In the genomic region with DNA sequence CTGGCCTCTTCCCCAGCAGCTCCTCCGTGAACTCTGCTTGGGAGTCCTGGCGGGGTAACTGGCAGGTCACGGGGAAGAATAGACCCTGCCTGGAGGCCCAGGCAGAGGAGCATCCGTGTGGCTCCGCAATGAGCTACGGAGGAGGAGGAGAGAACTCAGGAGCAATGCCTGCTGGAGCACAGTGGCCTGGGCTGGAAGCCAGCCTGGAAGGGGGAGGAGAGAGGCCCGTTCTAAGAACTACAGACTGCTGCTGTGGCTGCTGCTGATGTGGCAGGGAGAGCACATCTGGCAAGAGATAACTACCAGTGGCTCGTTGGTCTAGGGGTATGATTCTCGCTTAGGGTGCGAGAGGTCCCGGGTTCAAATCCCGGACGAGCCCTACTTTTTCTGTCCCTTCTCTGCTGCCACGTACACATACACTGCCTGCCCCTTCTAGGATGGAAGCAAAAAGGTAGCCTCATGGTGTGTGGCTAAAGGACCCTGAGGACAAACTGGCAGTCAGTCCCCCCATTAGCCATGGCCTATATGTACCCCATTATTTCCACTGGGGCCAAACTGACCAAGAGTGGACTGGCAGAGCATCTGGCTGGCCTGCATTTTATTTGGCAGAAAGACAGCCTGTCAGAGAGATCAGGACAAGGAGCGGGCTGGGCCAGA, we compare ENCODE assay signal across 8 cellular contexts. TPM values are rescaled to one million over a fixed set of nuclear protein-coding genes. Genes with fewer than 3 reads are reported as not detected.
DNase-seq lines count a peak whose midpoint lies in the region; ATAC-seq and TF ChIP-seq lines count a peak whose summit lies in the region.

No MANE protein-coding gene starts in this region.

- no peaks in the 10 kb centered on the region for H3K36me3 ChIP-seq in vagina

- POLR2A ChIA-PET in AG04450 (lab: Yijun Ruan, JAX), result interaction anchor here (1.3 kb wide), 2 partner anchors 44 to 50 kb away, joined by 6 read pairs; a partner anchor contains a TSS

- H3K4me3 ChIP-seq in AG04450 (ENCODE audit: low read depth, low read length), result peak overlapping the region; percentile 45
- no peak overlapping the region for H3K4me3 ChIP-seq in vagina

- TF ChIP-seq CTCF in AG04450 (IDR thresholded peaks at IDR 0.05; ENCODE audit: low read depth, low read length) (no peak), chondrocyte (IDR thresholded peaks at IDR 0.05) (no peak), vagina (IDR thresholded peaks at IDR 0.05) (no peak)

- CTCF ChIA-PET in AG04450 (lab: Charles Lee), result interaction anchor here (1.0 to 1.2 kb wide), 2 partner anchors 100 to 308 kb away, joined by 3 to 4 read pairs; no protein-coding TSS in a partner anchor

- DNase-seq in AG04450 (ENCODE audit: low read depth, low spot score) (peak; percentile 66), HUDEP-2 (lab: John Stamatoyannopoulos, UW; ENCODE audit: unreplicated experiment in 76 of 76) (peak; percentile 19 to 95 (median 77)), chondrocyte (ENCODE audit: low spot score) (no peak), left kidney (ENCODE audit: low read depth, low spot score) (peak; percentile 72), vagina (ENCODE audit: extremely low spot score in 2 of 2) (no peak), cerebellum (ENCODE audit: low spot score) (no peak), NCI-H1694 (lab: John Stamatoyannopoulos, UW) (no peak)

- ATAC-seq in HG03175 (IDR thresholded peaks at IDR 0.05; ENCODE audit: unreplicated experiment), result no peak

- peaks cover 10% of the 10 kb centered on the region for H3K27me3 ChIP-seq in AG04450 (ENCODE audit: control insufficient read depth, insufficient read depth, low read length)
- no peaks in the 10 kb centered on the region for H3K27me3 ChIP-seq in vagina

- H3K4me1 ChIP-seq in vagina, result peaks cover 4% of the 10 kb centered on the region

- H3K27ac ChIP-seq in AG04450 (ENCODE audit: low read depth, low read length) (peak overlapping the region; percentile 52), vagina (peak overlapping the region; percentile 14)

- H3K27ac Mint-ChIP-seq in chondrocyte (ENCODE audit: unreplicated experiment), result peak overlapping the region; percentile 55

- peaks cover 2% of the 10 kb centered on the region for H3K36me3 Mint-ChIP-seq in chondrocyte (ENCODE audit: low read depth)

- H3K4me3 Mint-ChIP-seq in chondrocyte (ENCODE audit: unreplicated experiment), result no peak overlapping the region

- intact Hi-C loops in vagina (cut with DNase I), result no loop called here

- H3K4me1 Mint-ChIP-seq in chondrocyte (ENCODE audit: low read depth), result peaks cover 7% of the 10 kb centered on the region

- H3K9me3 ChIP-seq in AG04450 (ENCODE audit: control insufficient read depth, insufficient read depth, low read length), result peaks cover 8% of the 10 kb centered on the region
- H3K9me3 ChIP-seq in vagina, result no peaks in the 10 kb centered on the region

- peaks cover under 1% of the 10 kb centered on the region for H3K27me3 Mint-ChIP-seq in chondrocyte (ENCODE audit: low read depth)

- peaks cover 5% of the 10 kb centered on the region for H3K9me3 Mint-ChIP-seq in chondrocyte (ENCODE audit: low read depth)

- TF ChIP-seq POLR2A in vagina (IDR thresholded peaks at IDR 0.05), result no peak

RNA-seq across cellular contexts. Expression of a gene that starts 7.7 kb away (rescaled TPM):
- not detected in 2 replicates for polyA plus RNA-seq in AG04450 (2011; rRNA removed)
- not detected in 2 replicates for polyA minus RNA-seq in AG04450 (2011; rRNA and poly(A)+ RNA removed)
- total RNA-seq in chondrocyte (not detected in 3 replicates), vagina (not detected), cerebellum (0.45 TPM)

RNA-seq across cellular contexts. Expression of a gene that starts 8.5 kb away (rescaled TPM):
- 17.8 and 19.7 TPM in 2 replicates for polyA plus RNA-seq in AG04450 (2011; rRNA removed)
- polyA minus RNA-seq in AG04450 (2011; rRNA and poly(A)+ RNA removed), result 22.0 and 24.5 TPM in 2 replicates
- total RNA-seq in chondrocyte, result 7.6 to 8.8 TPM (median 8.5 TPM) in 3 replicates
- 17.9 TPM for total RNA-seq in vagina
- total RNA-seq in cerebellum, result 79.1 TPM

RNA-seq across cellular contexts. Expression of a gene that starts 44.1 kb away (rescaled TPM):
- polyA plus RNA-seq in AG04450 (2011; rRNA removed), result 593 and 815 TPM in 2 replicates
- polyA minus RNA-seq in AG04450 (2011; rRNA and poly(A)+ RNA removed), result 317 and 441 TPM in 2 replicates
- total RNA-seq in chondrocyte (731 to 820 TPM (median 734 TPM) in 3 replicates), vagina (65.3 TPM), cerebellum (44.6 TPM)

RNA-seq across cellular contexts. Expression of a gene that starts 46.9 kb away (rescaled TPM):
- 25.8 and 44.7 TPM in 2 replicates for polyA plus RNA-seq in AG04450 (2011; rRNA removed)
- polyA minus RNA-seq in AG04450 (2011; rRNA and poly(A)+ RNA removed), result 157 and 215 TPM in 2 replicates
- total RNA-seq in chondrocyte (72.3 to 119 TPM (median 118 TPM) in 3 replicates), vagina (31.9 TPM), cerebellum (43.4 TPM)

Comparison
In these comparisons a context has a peak if more than half of its experiments do, and no peak if none do; other contexts are left out.
1. DNase-seq: peak in AG04450 (single experiment), HUDEP-2 (76 of 76) and left kidney (single experiment); none in chondrocyte (single experiment), vagina (0 of 2), cerebellum (single experiment) and NCI-H1694 (single experiment).
2. RNA of a gene that starts 44.1 kb away (total RNA-seq): 731 to 820 TPM in chondrocyte; 65.3 TPM in vagina (single experiment) and 44.6 TPM in cerebellum (single experiment); every median in the first group is over 10 times any median in the second.